In the genomic region with DNA sequence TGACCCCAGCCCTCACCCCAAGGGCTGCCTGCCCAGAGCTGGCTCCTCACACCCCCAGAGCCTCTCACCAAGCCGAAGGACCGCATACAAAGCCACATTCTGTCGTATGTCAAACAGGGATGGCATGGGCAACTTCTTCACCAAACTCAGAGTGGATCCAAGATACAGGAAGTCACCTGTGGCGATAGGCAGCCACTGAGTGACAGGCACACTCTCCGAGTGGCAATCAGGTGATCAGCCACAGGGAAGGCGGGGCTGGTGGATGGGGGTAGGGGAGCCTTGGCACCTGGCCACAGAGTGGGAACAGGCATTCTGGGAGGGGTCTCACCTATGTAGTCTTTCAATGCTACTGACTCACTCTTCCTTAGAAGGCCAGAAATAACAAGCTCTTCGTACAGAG, we compare ENCODE assay signal across 1 cellular context.
TF ChIP-seq lines count a peak whose summit lies in the region.

No MANE protein-coding gene starts in this region.

TF ChIP-seq in H1, 55 proteins besides CTCF, POLR2A, EP300 and RAD21:
- TF ChIP-seq, protein P1, sequence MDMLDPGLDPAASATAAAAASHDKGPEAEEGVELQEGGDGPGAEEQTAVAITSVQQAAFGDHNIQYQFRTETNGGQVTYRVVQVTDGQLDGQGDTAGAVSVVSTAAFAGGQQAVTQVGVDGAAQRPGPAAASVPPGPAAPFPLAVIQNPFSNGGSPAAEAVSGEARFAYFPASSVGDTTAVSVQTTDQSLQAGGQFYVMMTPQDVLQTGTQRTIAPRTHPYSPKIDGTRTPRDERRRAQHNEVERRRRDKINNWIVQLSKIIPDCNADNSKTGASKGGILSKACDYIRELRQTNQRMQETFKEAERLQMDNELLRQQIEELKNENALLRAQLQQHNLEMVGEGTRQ (IDR thresholded peaks at IDR 0.05; ENCODE audit: low read length): no peak
- TF ChIP-seq TAF1 (IDR thresholded peaks at IDR 0.05; ENCODE audit: low read depth, low read length) (no peak), NRF1 (IDR thresholded peaks at IDR 0.05; ENCODE audit: low read depth, low read length) (no peak), TAF7 (optimal IDR thresholded peaks at IDR 0.05; ENCODE audit: borderline replicate concordance, low read depth, low read length) (no peak), HDAC2 (IDR thresholded peaks at IDR 0.05; ENCODE audit: borderline replicate concordance in 1 of 2, low read depth in 2 of 2, low read length in 2 of 2) (no peak), SIN3A (conservative IDR thresholded peaks at IDR 0.05 in 1 of 2, IDR thresholded peaks at IDR 0.05 in 1 of 2; ENCODE audit: low read depth in 1 of 2, low read length in 2 of 2) (no peak), ASH2L (IDR thresholded peaks at IDR 0.05; ENCODE audit: low read length) (no peak), JUND (IDR thresholded peaks at IDR 0.05; ENCODE audit: low read length) (no peak), FOSL1 (IDR thresholded peaks at IDR 0.05; ENCODE audit: insufficient read depth, low read depth, low read length) (no peak), KDM4A (IDR thresholded peaks at IDR 0.05; ENCODE audit: low read depth, low read length, severe bottlenecking) (no peak), SAP30 (IDR thresholded peaks at IDR 0.05; ENCODE audit: insufficient read depth, insufficient replicate concordance, low read length) (no peak), RNF2 (IDR thresholded peaks at IDR 0.05; ENCODE audit: borderline replicate concordance, low read depth, low read length, missing control alignments, poor library complexity, severe bottlenecking) (no peak), POU5F1 (IDR thresholded peaks at IDR 0.05; ENCODE audit: low read depth, low read length) (no peak), SIX5 (IDR thresholded peaks at IDR 0.05; ENCODE audit: low read depth, low read length) (no peak)
